In the genomic region with DNA sequence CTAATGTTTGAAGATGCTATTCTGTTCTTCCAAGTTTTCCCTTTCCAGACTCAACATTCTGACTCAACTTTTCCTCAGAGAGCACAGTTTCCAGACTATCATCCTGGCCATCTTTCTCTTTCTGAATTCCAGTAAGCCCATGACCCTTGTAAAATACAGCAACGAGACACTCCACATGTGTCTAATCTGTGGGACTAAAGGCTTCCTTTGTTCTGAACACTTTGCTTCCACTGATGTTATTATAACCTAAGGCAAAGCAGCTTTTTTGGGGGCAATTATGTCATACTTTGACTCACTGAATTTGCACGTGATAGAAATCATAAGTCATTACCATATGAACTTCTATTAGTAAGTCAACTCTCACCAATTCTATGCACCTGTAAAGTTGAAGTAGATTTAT, we compare ENCODE assay signal across 14 cellular contexts. TPM values are rescaled to one million over a fixed set of nuclear protein-coding genes. Genes with fewer than 3 reads are reported as not detected.
A peak's percentile ranks its signal among the peaks of the same experiment; 100 is the strongest.
DNase-seq lines count a peak whose midpoint lies in the region; ATAC-seq and TF ChIP-seq lines count a peak whose summit lies in the region.
"Had no signal": no experiment of that assay in that cellular context is flagged by ENCODE, and none has a peak within 500 bp of the region (broad histone marks: within the 10 kb centered on the region; RNA-seq: fewer than 3 reads in every experiment).

No MANE protein-coding gene starts in this region.

- H3K4me3 ChIP-seq in adipocyte (ENCODE audit: low read length) = no peak overlapping the region

- intact Hi-C loops in Right ventricle myocardium superior (cut with DNase I) (loop anchor here (2.0 to 5.0 kb wide), 2 partner anchors 38 to 139 kb away; partner anchors contain the start of gene MGP), posterior vena cava (cut with DNase I) (loop anchor here in 1 of 2 donors (5.0 to 10.0 kb wide), 4 partner anchors 43 to 415 kb away; partner anchors contain the start of gene RERG)

- peaks cover 54% of the 10 kb centered on the region for H3K4me1 ChIP-seq in adipocyte (ENCODE audit: control insufficient read depth, insufficient read depth, low read length)

- peak; percentile 71 for ATAC-seq in Right ventricle myocardium superior (ENCODE audit: poor library complexity)
- ATAC-seq: activated CD8-positive, alpha-beta T cell treated with anti-CD3 and anti-CD28 coated beads, Interleukin-2, amount 10 ng/mL, durations not matched to agents 7 days and 5 days had no signal

- H3K9ac ChIP-seq in adipocyte (ENCODE audit: low read length) = no peak overlapping the region

- H3K4me1 Mint-ChIP-seq in HFFc6 (ENCODE audit: low read depth) = peaks cover 24% of the 10 kb centered on the region

- peaks cover 11% of the 10 kb centered on the region for H3K27me3 Mint-ChIP-seq in HFFc6 (ENCODE audit: insufficient read depth)
- H3K27me3 Mint-ChIP-seq: activated naive CD4-positive, alpha-beta T cell treated with anti-CD3 and anti-CD28 coated beads, Interleukin-2, amount 10 ng/mL, durations not matched to agents 7 days and 5 days; CD4-positive, alpha-beta T cell; IgD-negative memory B cell had no signal

- no peak for TF ChIP-seq CTCF in HFFc6 (IDR thresholded peaks at IDR 0.05)

- H3K36me3 ChIP-seq in adipocyte (ENCODE audit: control insufficient read depth, insufficient read depth, low read length, severe bottlenecking) = no peaks in the 10 kb centered on the region

- no peaks in the 10 kb centered on the region for H3K36me3 Mint-ChIP-seq in HFFc6 (ENCODE audit: low read depth)
- H3K36me3 Mint-ChIP-seq: activated naive CD4-positive, alpha-beta T cell treated with anti-CD3 and anti-CD28 coated beads, Interleukin-2, amount 10 ng/mL, durations not matched to agents 7 days and 5 days; IgD-negative memory B cell had no signal

- no peaks in the 10 kb centered on the region for H3K9me3 Mint-ChIP-seq in HFFc6
- H3K9me3 Mint-ChIP-seq: activated naive CD4-positive, alpha-beta T cell treated with anti-CD3 and anti-CD28 coated beads, Interleukin-2, amount 10 ng/mL, durations not matched to agents 7 days and 5 days; CD4-positive, alpha-beta T cell; IgD-negative memory B cell had no signal

- no peak overlapping the region for H3K4me3 Mint-ChIP-seq in HFFc6
- H3K4me3 Mint-ChIP-seq: activated CD8-positive, alpha-beta T cell treated with anti-CD3 and anti-CD28 coated beads, Interleukin-2, amount 10 ng/mL, durations not matched to agents 7 days and 5 days; activated naive CD4-positive, alpha-beta T cell treated with anti-CD3 and anti-CD28 coated beads, Interleukin-2, amount 10 ng/mL, durations not matched to agents 7 days and 5 days; CD4-positive, alpha-beta T cell; IgD-negative memory B cell had no signal

- no peaks in the 10 kb centered on the region for H3K9me3 ChIP-seq in adipocyte (ENCODE audit: control insufficient read depth, low read length)

- DNase-seq in adipocyte (ENCODE audit: low read depth) = peak; percentile 72
- DNase-seq in Right ventricle myocardium superior = no peak
- DNase-seq in stromal cell of bone marrow (ENCODE audit: low read depth) = peak; percentile 55
- no peak for DNase-seq in HFFc6
- DNase-seq in posterior vena cava (ENCODE audit: low spot score) = no peak
- DNase-seq in LoVo (ENCODE audit: low spot score) = no peak
- DNase-seq: activated CD8-positive, alpha-beta T cell treated with anti-CD3 and anti-CD28 coated beads, Interleukin-2, amount 10 ng/mL, durations not matched to agents 7 days and 5 days; activated naive CD4-positive, alpha-beta T cell treated with anti-CD3 and anti-CD28 coated beads, Interleukin-2, amount 10 ng/mL, durations not matched to agents 7 days and 5 days; CD4-positive, alpha-beta T cell; NCI-H187; NK-92 treated with Interleukin-12 subunit alpha and Interleukin-12 subunit beta, amount 100 ng/mL, for 24 hours had no signal

- H3K27ac Mint-ChIP-seq in HFFc6 = no peak overlapping the region
- H3K27ac Mint-ChIP-seq: activated CD8-positive, alpha-beta T cell treated with anti-CD3 and anti-CD28 coated beads, Interleukin-2, amount 10 ng/mL, durations not matched to agents 7 days and 5 days; activated naive CD4-positive, alpha-beta T cell treated with anti-CD3 and anti-CD28 coated beads, Interleukin-2, amount 10 ng/mL, durations not matched to agents 7 days and 5 days; CD4-positive, alpha-beta T cell had no signal

- no peaks in the 10 kb centered on the region for H3K27me3 ChIP-seq in adipocyte (replicated peaks; ENCODE audit: control insufficient read depth, insufficient read depth, low read length)

RNA-seq across cellular contexts. Expression of gene ART4, which starts 6.3 kb away (rescaled TPM):
- 2.8 TPM for total RNA-seq in Right ventricle myocardium superior
- not detected for total RNA-seq in HFFc6 (2021; fragmentation: NEBNext Ultra II Directional; extraction: Animal tissue kit (Norgen Biotek cat#: 25700))
- total RNA-seq in posterior vena cava = 10 to 100 TPM; 11.3 to 16.1 TPM
- total RNA-seq: activated CD8-positive, alpha-beta T cell treated with anti-CD3 and anti-CD28 coated beads, Interleukin-2, amount 10 ng/mL, durations not matched to agents 7 days and 5 days; CD4-positive, alpha-beta T cell; H1; T-helper 1 cell treated with Interleukin-12 subunit alpha and Interleukin-12 subunit beta and Interleukin-4 antibody, amounts not matched to agents 30 ng/mL and 1 ng/mL, for 36 hours had no signal

RNA-seq across cellular contexts. Expression of gene SMCO3, which starts 35.7 kb away (rescaled TPM):
- not detected for total RNA-seq in Right ventricle myocardium superior
- total RNA-seq in HFFc6 (2021; fragmentation: NEBNext Ultra II Directional; extraction: Animal tissue kit (Norgen Biotek cat#: 25700)) = under 1 TPM; 0.07 to 0.26 (median 0.13) TPM
- total RNA-seq in posterior vena cava = 1 to 10 TPM in 1 of 2 donors, under 1 TPM in 1; 0.57 to 1.4 TPM
- total RNA-seq: activated CD8-positive, alpha-beta T cell treated with anti-CD3 and anti-CD28 coated beads, Interleukin-2, amount 10 ng/mL, durations not matched to agents 7 days and 5 days; CD4-positive, alpha-beta T cell; H1; T-helper 1 cell treated with Interleukin-12 subunit alpha and Interleukin-12 subunit beta and Interleukin-4 antibody, amounts not matched to agents 30 ng/mL and 1 ng/mL, for 36 hours had no signal

RNA-seq across cellular contexts. Expression of gene MGP, which starts 36.0 kb away (rescaled TPM):
- total RNA-seq in Right ventricle myocardium superior = 231 TPM
- under 1 TPM in 2 of 6 experiments, not detected in 4; 0.46 to 0.60 TPM for total RNA-seq in HFFc6 (2021; fragmentation: NEBNext Ultra II Directional; extraction: Animal tissue kit (Norgen Biotek cat#: 25700))
- total RNA-seq in posterior vena cava = 1,000 to 10,000 TPM; 4,815 to 5,579 TPM
- total RNA-seq: H1 had no signal

RNA-seq across cellular contexts. Expression of gene C12orf60, which starts 46.2 kb away (rescaled TPM):
- total RNA-seq in Right ventricle myocardium superior (1.6 TPM), posterior vena cava (under 1 TPM; 0.62 to 0.74 TPM)
- total RNA-seq in HFFc6 (2021; fragmentation: NEBNext Ultra II Directional; extraction: Animal tissue kit (Norgen Biotek cat#: 25700)) = under 1 TPM; 0.38 to 0.83 (median 0.64) TPM

RNA-seq across cellular contexts. Expression of gene WBP11, which starts 46.4 kb away (rescaled TPM):
- 45.7 TPM for total RNA-seq in Right ventricle myocardium superior
- 10 to 100 TPM; 50.5 to 69.0 (median 60.8) TPM for total RNA-seq in HFFc6 (2021; fragmentation: NEBNext Ultra II Directional; extraction: Animal tissue kit (Norgen Biotek cat#: 25700))
- 10 to 100 TPM; 37.2 to 39.2 TPM for total RNA-seq in posterior vena cava

Comparison
In these comparisons a context has a peak if more than half of its experiments do, and no peak if none do; other contexts are left out.
1. DNase-seq: peak in adipocyte (single experiment) and stromal cell of bone marrow (single experiment); none in Right ventricle myocardium superior (single experiment), HFFc6 (single experiment), posterior vena cava (single experiment) and LoVo (single experiment).
2. RNA of gene MGP, which starts 36.0 kb away (total RNA-seq): 4,815 to 5,579 TPM in posterior vena cava and 231 TPM in Right ventricle myocardium superior (single experiment); 0.46 to 0.60 TPM in HFFc6; every median in the first group is over 100 times any median in the second.